Comparison of ENCODE assay signal across 8 cellular contexts in genomic region chr3:5580821-5581220, GRCh38.
"Had no signal": no experiment of that assay in that cellular context is flagged by ENCODE, and none has a peak within 500 bp of the region (broad histone marks: within the 10 kb centered on the region; RNA-seq: fewer than 3 reads in every experiment).

No MANE protein-coding gene starts in this region.

- H3K4me3 ChIP-seq: GM23338 had no signal

- H2AFZ ChIP-seq: GM23338 had no signal

- H3K9ac ChIP-seq: KMS-11 had no signal

- H3K27ac ChIP-seq: HL-60, KMS-11 had no signal

- DNase-seq: H9, HCEC 1CT had no signal

- ATAC-seq: GM23338, HepG2 had no signal

- FAIRE-seq: H1, H54, HepG2 had no signal

- H3K4me2 ChIP-seq: GM23338, KMS-11 had no signal
